Comparison of ENCODE assay signal across 18 cellular contexts in the genomic region with DNA sequence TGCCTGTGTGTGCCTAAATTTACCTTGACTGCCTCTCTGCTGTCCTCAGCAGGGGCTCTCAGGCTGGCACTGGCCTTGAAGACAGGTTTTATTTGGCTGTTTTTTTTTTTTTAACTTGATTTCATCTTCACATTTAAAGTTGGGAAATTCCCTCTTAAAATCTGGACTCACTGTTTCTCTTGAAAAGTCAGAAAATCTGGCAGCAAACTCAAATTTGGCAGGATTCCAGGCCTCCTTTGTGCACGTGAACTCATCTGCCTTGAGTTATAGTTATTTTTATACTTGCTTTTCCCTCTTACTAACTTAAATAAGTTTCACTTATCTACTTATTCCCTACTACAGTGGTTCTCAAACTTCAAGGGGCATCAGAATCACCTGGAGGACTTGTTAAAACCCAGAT.
A peak's percentile ranks its signal among the peaks of the same experiment; 100 is the strongest.
DNase-seq lines count a peak whose midpoint lies in the region; ATAC-seq and TF ChIP-seq lines count a peak whose summit lies in the region.
"Had no signal": no experiment of that assay in that cellular context is flagged by ENCODE, and none has a peak within 500 bp of the region (broad histone marks: within the 10 kb centered on the region; RNA-seq: fewer than 3 reads in every experiment).

No MANE protein-coding gene starts in this region.

- DNase-seq in BJ (ENCODE audit: low read depth) (peak; percentile 49), brain pericyte (ENCODE audit: low read depth, low spot score) (peak; percentile 34), iris pigment epithelial cell (ENCODE audit: low read depth) (peak; percentile 31), mucosa of gallbladder (ENCODE audit: low spot score) (no peak), cerebellar nuclear complex (lab: John Stamatoyannopoulos, UW) (no peak)
- DNase-seq: activated B cell treated with CpG ODN at 0.5 μM for 24 hours; activated CD8-positive, alpha-beta memory T cell treated with anti-CD3 and anti-CD28 coated beads, Interleukin-2, amount 10 ng/mL, durations not matched to agents 7 days and 5 days; brain microvascular endothelial cell; C1 segment of cervical spinal cord; effector CD8-positive, alpha-beta T cell; NCI-H510A treated with DMSO at 0.1 percent for 48 hours; nephron progenitor cell had no signal

- POLR2A ChIA-PET in BJ (lab: Charles Lee): no interaction called here

- H3K4me3 ChIP-seq in BJ (ENCODE audit: low read depth, low read length): no peak overlapping the region
- H3K4me3 ChIP-seq: GM23338, lung had no signal

- TF ChIP-seq EP300 in Ishikawa (IDR thresholded peaks at IDR 0.05; ENCODE audit: borderline replicate concordance): no peak

- H3K36me3 ChIP-seq in BJ (ENCODE audit: control insufficient read depth, insufficient read depth, low read length): no peaks in the 10 kb centered on the region
- H3K36me3 ChIP-seq: brain microvascular endothelial cell had no signal

- no peak for TF ChIP-seq RAD21 in Ishikawa (IDR thresholded peaks at IDR 0.05; ENCODE audit: low read depth)

- CTCF ChIA-PET in BJ (lab: Yijun Ruan, JAX): no interaction called here

- no peak for ATAC-seq in HG02763 (IDR thresholded peaks at IDR 0.05; ENCODE audit: unreplicated experiment)
- no peak for ATAC-seq in HG03442 (IDR thresholded peaks at IDR 0.05; ENCODE audit: unreplicated experiment)
- ATAC-seq: activated CD8-positive, alpha-beta memory T cell treated with anti-CD3 and anti-CD28 coated beads, Interleukin-2, amount 10 ng/mL, durations not matched to agents 7 days and 5 days; GM23338; Panc1 had no signal

- no peak for TF ChIP-seq CTCF in BJ (IDR thresholded peaks at IDR 0.05; ENCODE audit: insufficient read depth, low read depth, low read length)

- no peaks in the 10 kb centered on the region; the same call in none of the 2 replicates for H3K27me3 ChIP-seq in BJ (ENCODE audit: control insufficient read depth, insufficient read depth, low read length)
- H3K27me3 ChIP-seq: brain microvascular endothelial cell had no signal

TF ChIP-seq in Ishikawa, 13 proteins besides CTCF, POLR2A, EP300 and RAD21:
- TF ChIP-seq TCF12 (IDR thresholded peaks at IDR 0.05; ENCODE audit: low read depth) (no peak), NFIC (IDR thresholded peaks at IDR 0.05) (peak; percentile 20; the same call in 1 of the 2 replicates)

Comparison
In these comparisons a context has a peak if more than half of its experiments do, and no peak if none do; other contexts are left out.
1. DNase-seq: peak in BJ (single experiment), brain pericyte (single experiment) and iris pigment epithelial cell (single experiment); none in mucosa of gallbladder (single experiment) and cerebellar nuclear complex (0 of 2).